ENCODE assay signal across 28 cellular contexts in the genomic region with DNA sequence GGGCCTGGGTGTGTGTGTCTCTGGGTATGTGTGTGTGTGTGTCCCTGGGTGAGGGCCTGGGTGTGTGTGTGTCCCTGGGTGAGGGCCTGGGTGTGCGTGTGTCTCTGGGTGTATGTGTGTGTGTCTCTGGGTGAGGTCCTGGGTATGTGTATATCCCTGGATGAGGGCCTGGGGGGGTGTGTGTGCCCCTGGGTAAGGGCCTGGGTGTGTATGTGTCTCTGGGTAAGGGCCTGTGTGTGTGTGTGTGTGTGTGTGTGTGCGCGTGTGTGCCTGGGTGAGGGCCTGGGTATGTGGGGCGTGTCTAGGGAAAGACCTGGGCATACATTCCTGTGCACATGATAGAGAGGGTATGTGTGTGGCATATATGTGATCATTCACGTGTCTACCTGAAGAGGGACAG.
"Had no signal": no experiment of that assay in that cellular context is flagged by ENCODE, and none has a peak within 500 bp of the region (broad histone marks: within the 10 kb centered on the region; RNA-seq: fewer than 3 reads in every experiment).

No MANE protein-coding gene starts in this region.

- H3K9me3 ChIP-seq: neutrophil, suprapubic skin had no signal

- H3K4me3 Mint-ChIP-seq: naive thymus-derived CD4-positive, alpha-beta T cell; natural killer cell treated with Interleukin-12 subunit alpha and Interleukin-12 subunit beta and Interleukin-15 and Interleukin-18, amount 100 ng/mL, for 72 hours; neural crest cell; stimulated activated effector memory CD8-positive, alpha-beta T cell treated with anti-CD3 and anti-CD28 coated beads, Interleukin-12 subunit alpha, Interleukin-12 subunit beta, amount 100 ng/mL, for 72 hours; type B pancreatic cell had no signal

- H3K4me2 ChIP-seq: hepatocyte, smooth muscle cell had no signal

- ATAC-seq: mucosa of descending colon; naive thymus-derived CD4-positive, alpha-beta T cell; right lobe of liver; stimulated activated effector memory CD8-positive, alpha-beta T cell treated with anti-CD3 and anti-CD28 coated beads, Interleukin-12 subunit alpha, Interleukin-12 subunit beta, amount 100 ng/mL, for 72 hours had no signal

- H3K4me3 ChIP-seq: heart right ventricle, hepatocyte, left ventricle myocardium inferior, lung, mucosa of descending colon, right atrium auricular region, right lobe of liver, smooth muscle cell, suprapubic skin, thoracic aorta, tibial nerve, vagina had no signal

- DNase-seq: heart right ventricle; islet precursor cell; left ventricle myocardium inferior; mesendoderm; midbrain; mucosa of descending colon; naive thymus-derived CD4-positive, alpha-beta T cell; occipital lobe; right lobe of liver; stimulated activated CD4-positive, alpha-beta T cell treated with anti-CD3 and anti-CD28 coated beads, Interleukin-12 subunit alpha, Interleukin-12 subunit beta, amount 100 ng/mL, for 4 hours; stimulated activated CD4-positive, alpha-beta T cell treated with anti-CD3 and anti-CD28 coated beads, Interleukin-15, amount 100 ng/mL, for 24 hours; stimulated activated CD4-positive, alpha-beta T cell treated with anti-CD3 and anti-CD28 coated beads, Interleukin-4, amount 100 ng/mL, for 24 hours; stimulated activated naive CD4-positive, alpha-beta T cell treated with Interleukin-2 at 50 U/mL for 16 hours had no signal

- H3K4me1 ChIP-seq: parathyroid adenoma, right atrium auricular region, right lobe of liver, vagina had no signal

- H3K9me3 Mint-ChIP-seq: natural killer cell treated with Interleukin-12 subunit alpha and Interleukin-12 subunit beta and Interleukin-15 and Interleukin-18, amount 100 ng/mL, for 72 hours; stimulated activated effector memory CD8-positive, alpha-beta T cell treated with anti-CD3 and anti-CD28 coated beads, Interleukin-12 subunit alpha, Interleukin-12 subunit beta, amount 100 ng/mL, for 72 hours; type B pancreatic cell had no signal

- H3K27ac Mint-ChIP-seq: naive thymus-derived CD4-positive, alpha-beta T cell; natural killer cell treated with Interleukin-12 subunit alpha and Interleukin-12 subunit beta and Interleukin-15 and Interleukin-18, amount 100 ng/mL, for 72 hours; progenitor cell of endocrine pancreas; stimulated activated effector memory CD8-positive, alpha-beta T cell treated with anti-CD3 and anti-CD28 coated beads, Interleukin-12 subunit alpha, Interleukin-12 subunit beta, amount 100 ng/mL, for 72 hours; type B pancreatic cell had no signal

- H3K36me3 ChIP-seq: heart right ventricle, left ventricle myocardium inferior, neutrophil, right atrium auricular region, right lobe of liver, suprapubic skin, thoracic aorta, tibial nerve, vagina had no signal

- H3K79me2 ChIP-seq: hepatocyte, parathyroid adenoma had no signal

- H3K27ac ChIP-seq: heart right ventricle, hepatocyte, left ventricle myocardium inferior, neutrophil, parathyroid adenoma, right atrium auricular region, right lobe of liver, suprapubic skin, thoracic aorta, tibial nerve, vagina had no signal

- H3K9ac ChIP-seq: parathyroid adenoma had no signal

- H3K4me1 Mint-ChIP-seq: stimulated activated effector memory CD8-positive, alpha-beta T cell treated with anti-CD3 and anti-CD28 coated beads, Interleukin-12 subunit alpha, Interleukin-12 subunit beta, amount 100 ng/mL, for 72 hours had no signal

- H3K36me3 Mint-ChIP-seq: naive thymus-derived CD4-positive, alpha-beta T cell; natural killer cell treated with Interleukin-12 subunit alpha and Interleukin-12 subunit beta and Interleukin-15 and Interleukin-18, amount 100 ng/mL, for 72 hours; stimulated activated effector memory CD8-positive, alpha-beta T cell treated with anti-CD3 and anti-CD28 coated beads, Interleukin-12 subunit alpha, Interleukin-12 subunit beta, amount 100 ng/mL, for 72 hours; type B pancreatic cell had no signal

- H2AFZ ChIP-seq: hepatocyte, parathyroid adenoma had no signal

- H3K27me3 ChIP-seq: right lobe of liver had no signal
